In genomic region chr5:154898210-154898609, GRCh38 we compare ENCODE assay signal across 17 cellular contexts. TPM values are rescaled to one million over a fixed set of nuclear protein-coding genes. Genes with fewer than 3 reads are reported as not detected.
DNase-seq lines count a peak whose midpoint lies in the region; ATAC-seq and TF ChIP-seq lines count a peak whose summit lies in the region.
"Had no signal": no experiment of that assay in that cellular context is flagged by ENCODE, and none has a peak within 500 bp of the region (broad histone marks: within the 10 kb centered on the region; RNA-seq: fewer than 3 reads in every experiment).

No MANE protein-coding gene starts in this region.

- H3K4me3 ChIP-seq in adipocyte (ENCODE audit: low read length) = peak overlapping the region; percentile 57
- H3K4me3 ChIP-seq in gastroesophageal sphincter = no peak overlapping the region
- no peak overlapping the region for H3K4me3 ChIP-seq in tibial artery
- H3K4me3 ChIP-seq: A549, K562, Peyer's patch had no signal

- no peak for TF ChIP-seq POLR2A in gastroesophageal sphincter (IDR thresholded peaks at IDR 0.05)

- H3K27ac ChIP-seq in gastroesophageal sphincter (peak overlapping the region in 2 of 4 donors; percentile 7 to 19), tibial artery (peak overlapping the region; percentile 27)
- H3K27ac ChIP-seq: A549 had no signal

- TF ChIP-seq CTCF in gastroesophageal sphincter (IDR thresholded peaks at IDR 0.05) = no peak
- no peak for TF ChIP-seq CTCF in tibial artery (IDR thresholded peaks at IDR 0.05)

- peak overlapping the region; percentile 78 for H3K9ac ChIP-seq in adipocyte (ENCODE audit: low read length)

- H3K27me3 ChIP-seq in adipocyte (replicated peaks; ENCODE audit: control insufficient read depth, insufficient read depth, low read length) = no peaks in the 10 kb centered on the region
- no peaks in the 10 kb centered on the region for H3K27me3 ChIP-seq in gastroesophageal sphincter
- H3K27me3 ChIP-seq in tibial artery = no peaks in the 10 kb centered on the region
- H3K27me3 ChIP-seq: Peyer's patch had no signal

- H3K4me1 ChIP-seq in adipocyte (ENCODE audit: control insufficient read depth, insufficient read depth, low read length) (peaks cover 48% of the 10 kb centered on the region), gastroesophageal sphincter (peaks cover 0 to 5% (median 0%) of the 10 kb centered on the region in 3 donors), tibial artery (no peaks in the 10 kb centered on the region)
- H3K4me1 ChIP-seq: A549, Peyer's patch had no signal

- 77 to 79% methylated on average over 3 to 4 of the region's 4 CpGs for WGBS in gastroesophageal sphincter (ENCODE audit: low coverage in 1 of 2), 2 donors

- peak; percentile 44 for ATAC-seq in gastroesophageal sphincter
- ATAC-seq: A549, K562 had no signal

- DNase-seq in adipocyte (ENCODE audit: low read depth) (no peak), posterior vena cava (ENCODE audit: low spot score) (peak; percentile 89), tibial artery (peak; percentile 60 to 81), HT-29 (ENCODE audit: low spot score) (no peak), islet precursor cell (no peak), SW 1271 (lab: John Stamatoyannopoulos, UW) (no peak)
- DNase-seq: Calu3; CD4-positive, alpha-beta T cell; DMS53; NCI-H1105; NCI-H2081 treated with DMSO at 0.1 percent for 48 hours; NCI-H446 treated with DMSO at 0.1 percent for 48 hours; NK-92 treated with Interleukin-12 subunit alpha and Interleukin-12 subunit beta, amount 100 ng/mL, for 24 hours; Peyer's patch had no signal

- intact Hi-C loops in posterior vena cava (cut with DNase I) = no loop called here
- intact Hi-C loops in tibial artery (cut with DNase I; ENCODE audit: low total_unique reads) = no loop called here

- H3K9me3 ChIP-seq in adipocyte (ENCODE audit: control insufficient read depth, low read length) (no peaks in the 10 kb centered on the region), gastroesophageal sphincter (no peaks in the 10 kb centered on the region), tibial artery (no peaks in the 10 kb centered on the region)
- H3K9me3 ChIP-seq: A549, Peyer's patch had no signal

- peaks cover 67% of the 10 kb centered on the region for H3K36me3 ChIP-seq in adipocyte (ENCODE audit: control insufficient read depth, insufficient read depth, low read length, severe bottlenecking)
- peaks cover 0 to 100% of the 10 kb centered on the region in 2 donors for H3K36me3 ChIP-seq in gastroesophageal sphincter
- H3K36me3 ChIP-seq in tibial artery = peaks cover 72 to 100% (median 94%) of the 10 kb centered on the region in 3 donors

- TF ChIP-seq EP300 in gastroesophageal sphincter (IDR thresholded peaks at IDR 0.05) = no peak

RNA-seq across cellular contexts. Expression of gene CNOT8, which starts 39.8 kb away (rescaled TPM):
- total RNA-seq in gastroesophageal sphincter = 10 to 100 TPM; 53.6 to 71.5 (median 61.5) TPM
- total RNA-seq in posterior vena cava = 10 to 100 TPM; 46.5 to 47.1 TPM
- total RNA-seq in HT-29 (2014; rRNA removed; shearing (Covaris generic)) = 40.7 and 42.9 TPM in 2 replicates

RNA-seq across cellular contexts. Expression of gene GEMIN5, which starts 39.8 kb away (rescaled TPM):
- 10 to 100 TPM; 15.8 to 30.0 (median 19.4) TPM for total RNA-seq in gastroesophageal sphincter
- 10 to 100 TPM; 13.4 to 14.2 TPM for total RNA-seq in posterior vena cava
- 13.4 and 14.8 TPM in 2 replicates for total RNA-seq in HT-29 (2014; rRNA removed; shearing (Covaris generic))

RNA-seq across cellular contexts. Expression of gene MRPL22, which starts 42.7 kb away (rescaled TPM):
- total RNA-seq in gastroesophageal sphincter = 10 to 100 TPM; 14.8 to 23.5 (median 20.5) TPM
- total RNA-seq in posterior vena cava = 10 to 100 TPM; 40.1 to 40.9 TPM
- total RNA-seq in HT-29 (2014; rRNA removed; shearing (Covaris generic)) = 24.1 and 31.5 TPM in 2 replicates

RNA-seq across cellular contexts. Expression of gene FAXDC2, which starts 47.8 kb away (rescaled TPM):
- 10 to 100 TPM; 26.6 to 75.5 (median 46.4) TPM for total RNA-seq in gastroesophageal sphincter
- total RNA-seq in posterior vena cava = 10 to 100 TPM; 19.2 to 30.1 TPM
- 3.5 and 3.6 TPM in 2 replicates for total RNA-seq in HT-29 (2014; rRNA removed; shearing (Covaris generic))
- total RNA-seq: Calu3; CD4-positive, alpha-beta T cell had no signal

Comparison
In these comparisons a context has a peak if more than half of its experiments do, and no peak if none do; other contexts are left out.
1. DNase-seq: peak in posterior vena cava (single experiment) and tibial artery (2 of 2); none in adipocyte (single experiment), HT-29 (single experiment), islet precursor cell (single experiment) and SW 1271 (0 of 2).